In the genomic region with DNA sequence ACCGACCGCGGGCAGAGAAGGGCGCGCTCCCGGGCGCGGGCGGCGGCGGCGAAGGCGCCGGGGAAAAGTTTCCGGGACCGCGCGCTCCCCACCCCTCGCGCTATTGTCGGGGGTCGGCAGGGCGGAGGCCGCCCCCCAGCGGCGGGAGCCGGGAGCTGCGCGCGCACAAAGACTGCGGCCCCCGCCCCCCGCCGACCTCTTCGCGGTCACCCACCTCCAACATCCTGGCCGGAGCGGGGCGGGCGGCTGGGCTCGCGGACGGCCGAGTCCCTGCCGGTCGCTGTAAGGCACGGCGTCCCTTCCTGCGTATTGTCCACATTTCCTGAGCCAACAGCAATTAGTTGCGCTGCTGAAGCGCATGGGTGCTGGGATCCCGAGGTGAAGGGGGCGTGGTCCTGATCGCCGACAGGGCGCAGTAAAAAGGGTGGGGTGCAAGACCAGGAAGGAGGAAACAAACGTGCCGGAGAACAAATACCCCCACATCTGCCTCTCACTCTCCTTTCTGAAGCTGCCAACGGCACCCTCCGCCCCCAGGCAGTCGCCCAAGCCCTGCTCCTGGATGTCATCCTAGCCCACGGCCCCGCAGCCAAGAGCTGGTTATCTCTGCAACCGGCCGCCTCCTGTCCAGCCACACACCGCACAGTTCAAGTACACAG, we compare ENCODE assay signal across 1 cellular context.
TF ChIP-seq lines count a peak whose summit lies in the region.

A gene with protein sequence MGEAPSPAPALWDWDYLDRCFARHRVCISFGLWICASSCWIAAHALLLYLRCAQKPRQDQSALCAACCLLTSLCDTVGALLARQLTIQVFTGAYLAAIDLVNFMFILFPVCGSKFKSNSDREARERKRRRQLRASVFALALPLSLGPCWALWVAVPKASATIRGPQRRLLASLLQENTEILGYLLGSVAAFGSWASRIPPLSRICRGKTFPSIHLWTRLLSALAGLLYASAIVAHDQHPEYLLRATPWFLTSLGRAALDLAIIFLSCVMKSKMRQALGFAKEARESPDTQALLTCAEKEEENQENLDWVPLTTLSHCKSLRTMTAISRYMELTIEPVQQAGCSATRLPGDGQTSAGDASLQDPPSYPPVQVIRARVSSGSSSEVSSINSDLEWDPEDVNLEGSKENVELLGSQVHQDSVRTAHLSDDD (minus strand): TSS at position 71 of the 656 bp plus-strand sequence. CDS start 204 bp downstream, outside the sequence.

TF ChIP-seq in K562, 482 proteins besides CTCF, POLR2A, EP300 and RAD21 (continued from another document and continues in another):
- TF ChIP-seq PATZ1 (CRISPR knock-in tag; IDR thresholded peaks at IDR 0.05; ENCODE audit: borderline replicate concordance) (no peak), GMEB1 (CRISPR knock-in tag; IDR thresholded peaks at IDR 0.05) (0 out of 2 replicates have a peak, but pooled peaks have one; percentile 6), TAF1 (IDR thresholded peaks at IDR 0.05; ENCODE audit: control insufficient read depth, extremely low read depth, insufficient read depth, low read length, severe bottlenecking) (peak; percentile 46), ZNF717 (CRISPR knock-in tag; IDR thresholded peaks at IDR 0.05) (no peak), HMGN3 (IDR thresholded peaks at IDR 0.05; ENCODE audit: borderline replicate concordance, extremely low read depth, insufficient read length, low read depth, low read length) (peak; percentile 29), POLR2AphosphoS5 (IDR thresholded peaks at IDR 0.05; ENCODE audit: control insufficient read depth, insufficient read depth, low read depth, low read length) (0 out of 2 replicates have a peak, but pooled peaks have one; percentile 40), RB1 (IDR thresholded peaks at IDR 0.05; ENCODE audit: low read depth) (peak; percentile 95), FOXK1 (CRISPR knock-in tag; IDR thresholded peaks at IDR 0.05; ENCODE audit: borderline replicate concordance) (no peak), KLF13 (tag; IDR thresholded peaks at IDR 0.05; ENCODE audit: borderline replicate concordance, low read depth) (peak; percentile 98; the same call in 1 of the 2 replicates), NR2C2 (CRISPR knock-in tag; IDR thresholded peaks at IDR 0.05) (peak; percentile 44; the same call in 1 of the 2 replicates), NR2C2 (tag; IDR thresholded peaks at IDR 0.05) (peak; percentile 61; the same call in 1 of the 2 replicates), MYC (IDR thresholded peaks at IDR 0.05; ENCODE audit: low read depth, low read length) (peak; percentile 61; the same call in 1 of the 2 replicates), MYC (CRISPR knock-in tag; IDR thresholded peaks at IDR 0.05; ENCODE audit: borderline replicate concordance, low read depth) (no peak), SIN3A (IDR thresholded peaks at IDR 0.05; ENCODE audit: borderline replicate concordance in 2 of 2, control insufficient read depth in 1 of 2, low read depth in 2 of 2, low read length in 2 of 2) (peak in 1 of 2 experiments; percentile 78; a peak in 3 of 4 replicates), C11orf30 (IDR thresholded peaks at IDR 0.05; ENCODE audit: low read depth) (no peak), CBX3 (IDR thresholded peaks at IDR 0.05; ENCODE audit: borderline replicate concordance in 1 of 2, low read length in 2 of 2) (peak in 1 of 2 experiments; percentile 56; a peak in 1 of 3 replicates), KDM5B (IDR thresholded peaks at IDR 0.05; ENCODE audit: insufficient replicate concordance, low read depth, low read length) (peak; percentile 38), CREM (IDR thresholded peaks at IDR 0.05; ENCODE audit: low read depth) (peak; percentile 46), PRDM10 (IDR thresholded peaks at IDR 0.05; ENCODE audit: partially characterized antibody) (peak; percentile 20), ATF1 (CRISPR knock-in tag; IDR thresholded peaks at IDR 0.05) (no peak), ATF1 (tag; IDR thresholded peaks at IDR 0.05) (peak; percentile 63), SAP30 (IDR thresholded peaks at IDR 0.05; ENCODE audit: borderline replicate concordance, insufficient read depth, low read depth, low read length, poor library complexity, severe bottlenecking) (peak; percentile 79), GATAD2A (IDR thresholded peaks at IDR 0.05) (peak; percentile 15; the same call in 1 of the 2 replicates), ESRRA (IDR thresholded peaks at IDR 0.05; ENCODE audit: borderline replicate concordance, low read depth) (peak; percentile 72; the same call in 1 of the 2 replicates), SUPT5H (IDR thresholded peaks at IDR 0.05) (peak; percentile 49), GATA2 (CRISPR knock-in tag; IDR thresholded peaks at IDR 0.05) (no peak), ZNF740 (CRISPR knock-in tag; IDR thresholded peaks at IDR 0.05) (0 out of 2 replicates have a peak, but pooled peaks have one; percentile 38), ZNF740 (tag; IDR thresholded peaks at IDR 0.05) (no peak), MAZ (CRISPR knock-in tag; conservative IDR thresholded peaks at IDR 0.05 in 1 of 2, IDR thresholded peaks at IDR 0.05 in 1 of 2) (peak; percentile 82 to 96), FUS (optimal IDR thresholded peaks at IDR 0.05; ENCODE audit: low read depth, low read length) (peak; percentile 53), ID3 (CRISPR knock-in tag; IDR thresholded peaks at IDR 0.05) (no peak), ID3 (tag; IDR thresholded peaks at IDR 0.05) (peak; percentile 59; the same call in 1 of the 2 replicates), ZNF431 (CRISPR knock-in tag; IDR thresholded peaks at IDR 0.05) (no peak), CCNT2 (IDR thresholded peaks at IDR 0.05; ENCODE audit: borderline replicate concordance, extremely low read depth, insufficient read length, low read depth, low read length) (peak; percentile 89)
- TF ChIP-seq, protein P1, sequence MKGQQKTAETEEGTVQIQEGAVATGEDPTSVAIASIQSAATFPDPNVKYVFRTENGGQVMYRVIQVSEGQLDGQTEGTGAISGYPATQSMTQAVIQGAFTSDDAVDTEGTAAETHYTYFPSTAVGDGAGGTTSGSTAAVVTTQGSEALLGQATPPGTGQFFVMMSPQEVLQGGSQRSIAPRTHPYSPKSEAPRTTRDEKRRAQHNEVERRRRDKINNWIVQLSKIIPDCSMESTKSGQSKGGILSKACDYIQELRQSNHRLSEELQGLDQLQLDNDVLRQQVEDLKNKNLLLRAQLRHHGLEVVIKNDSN (CRISPR knock-in tag; IDR thresholded peaks at IDR 0.05) = 0 out of 2 replicates have a peak, but pooled peaks have one; percentile 18
- TF ChIP-seq, protein P2, sequence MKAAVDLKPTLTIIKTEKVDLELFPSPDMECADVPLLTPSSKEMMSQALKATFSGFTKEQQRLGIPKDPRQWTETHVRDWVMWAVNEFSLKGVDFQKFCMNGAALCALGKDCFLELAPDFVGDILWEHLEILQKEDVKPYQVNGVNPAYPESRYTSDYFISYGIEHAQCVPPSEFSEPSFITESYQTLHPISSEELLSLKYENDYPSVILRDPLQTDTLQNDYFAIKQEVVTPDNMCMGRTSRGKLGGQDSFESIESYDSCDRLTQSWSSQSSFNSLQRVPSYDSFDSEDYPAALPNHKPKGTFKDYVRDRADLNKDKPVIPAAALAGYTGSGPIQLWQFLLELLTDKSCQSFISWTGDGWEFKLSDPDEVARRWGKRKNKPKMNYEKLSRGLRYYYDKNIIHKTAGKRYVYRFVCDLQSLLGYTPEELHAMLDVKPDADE (conservative IDR thresholded peaks at IDR 0.05; ENCODE audit: control insufficient read depth, low read depth, low read length) = peak; percentile 53
- TF ChIP-seq, protein P3, sequence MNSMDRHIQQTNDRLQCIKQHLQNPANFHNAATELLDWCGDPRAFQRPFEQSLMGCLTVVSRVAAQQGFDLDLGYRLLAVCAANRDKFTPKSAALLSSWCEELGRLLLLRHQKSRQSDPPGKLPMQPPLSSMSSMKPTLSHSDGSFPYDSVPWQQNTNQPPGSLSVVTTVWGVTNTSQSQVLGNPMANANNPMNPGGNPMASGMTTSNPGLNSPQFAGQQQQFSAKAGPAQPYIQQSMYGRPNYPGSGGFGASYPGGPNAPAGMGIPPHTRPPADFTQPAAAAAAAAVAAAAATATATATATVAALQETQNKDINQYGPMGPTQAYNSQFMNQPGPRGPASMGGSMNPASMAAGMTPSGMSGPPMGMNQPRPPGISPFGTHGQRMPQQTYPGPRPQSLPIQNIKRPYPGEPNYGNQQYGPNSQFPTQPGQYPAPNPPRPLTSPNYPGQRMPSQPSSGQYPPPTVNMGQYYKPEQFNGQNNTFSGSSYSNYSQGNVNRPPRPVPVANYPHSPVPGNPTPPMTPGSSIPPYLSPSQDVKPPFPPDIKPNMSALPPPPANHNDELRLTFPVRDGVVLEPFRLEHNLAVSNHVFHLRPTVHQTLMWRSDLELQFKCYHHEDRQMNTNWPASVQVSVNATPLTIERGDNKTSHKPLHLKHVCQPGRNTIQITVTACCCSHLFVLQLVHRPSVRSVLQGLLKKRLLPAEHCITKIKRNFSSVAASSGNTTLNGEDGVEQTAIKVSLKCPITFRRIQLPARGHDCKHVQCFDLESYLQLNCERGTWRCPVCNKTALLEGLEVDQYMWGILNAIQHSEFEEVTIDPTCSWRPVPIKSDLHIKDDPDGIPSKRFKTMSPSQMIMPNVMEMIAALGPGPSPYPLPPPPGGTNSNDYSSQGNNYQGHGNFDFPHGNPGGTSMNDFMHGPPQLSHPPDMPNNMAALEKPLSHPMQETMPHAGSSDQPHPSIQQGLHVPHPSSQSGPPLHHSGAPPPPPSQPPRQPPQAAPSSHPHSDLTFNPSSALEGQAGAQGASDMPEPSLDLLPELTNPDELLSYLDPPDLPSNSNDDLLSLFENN (IDR thresholded peaks at IDR 0.05; ENCODE audit: low read depth in 2 of 2, low read length in 2 of 2) = peak in 1 of 2 experiments; percentile 9; a peak in 1 of 4 replicates
- TF ChIP-seq, protein P4, sequence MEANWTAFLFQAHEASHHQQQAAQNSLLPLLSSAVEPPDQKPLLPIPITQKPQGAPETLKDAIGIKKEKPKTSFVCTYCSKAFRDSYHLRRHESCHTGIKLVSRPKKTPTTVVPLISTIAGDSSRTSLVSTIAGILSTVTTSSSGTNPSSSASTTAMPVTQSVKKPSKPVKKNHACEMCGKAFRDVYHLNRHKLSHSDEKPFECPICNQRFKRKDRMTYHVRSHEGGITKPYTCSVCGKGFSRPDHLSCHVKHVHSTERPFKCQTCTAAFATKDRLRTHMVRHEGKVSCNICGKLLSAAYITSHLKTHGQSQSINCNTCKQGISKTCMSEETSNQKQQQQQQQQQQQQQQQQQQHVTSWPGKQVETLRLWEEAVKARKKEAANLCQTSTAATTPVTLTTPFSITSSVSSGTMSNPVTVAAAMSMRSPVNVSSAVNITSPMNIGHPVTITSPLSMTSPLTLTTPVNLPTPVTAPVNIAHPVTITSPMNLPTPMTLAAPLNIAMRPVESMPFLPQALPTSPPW (CRISPR knock-in tag; IDR thresholded peaks at IDR 0.05) = peak; percentile 91
